ENCODE assay signal across 8 cellular contexts in genomic region chr18:76983184-76983583, GRCh38.
DNase-seq lines count a peak whose midpoint lies in the region; ATAC-seq, FAIRE-seq and TF ChIP-seq lines count a peak whose summit lies in the region.

No MANE protein-coding gene starts in this region.

- no peak overlapping the region for H4K5ac ChIP-seq in H9 (ENCODE audit: insufficient read length, low read depth, low read length)

- no peak overlapping the region for H4K91ac ChIP-seq in H9 (ENCODE audit: insufficient read length, low read depth, low read length)

- peak; percentile 82 for FAIRE-seq in G401.6 (lab: Jason Lieb, UNC)

- H3K79me1 ChIP-seq in H9 (ENCODE audit: insufficient read depth, low read depth, low read length, poor library complexity, severe bottlenecking), result no peaks in the 10 kb centered on the region

- H2AFZ ChIP-seq in H9 (ENCODE audit: low read length) (no peak overlapping the region), osteoblast (ENCODE audit: low read length) (no peak overlapping the region)

- H2BK5ac ChIP-seq in H9 (ENCODE audit: insufficient read length, low read length), result no peak overlapping the region

- no peak overlapping the region for H3K23ac ChIP-seq in H9 (ENCODE audit: insufficient read length, low read depth, low read length)

- H4K20me1 ChIP-seq in H9 (ENCODE audit: control insufficient read depth, insufficient read depth, insufficient read length) (no peaks in the 10 kb centered on the region), osteoblast (ENCODE audit: insufficient read depth, low read length) (no peaks in the 10 kb centered on the region)

- H2BK12ac ChIP-seq in H9 (ENCODE audit: insufficient read length, low read depth, low read length), result no peak overlapping the region

- H3K9me3 Mint-ChIP-seq in H9, result no peaks in the 10 kb centered on the region

- no peak overlapping the region for H2BK15ac ChIP-seq in H9 (ENCODE audit: low read depth, low read length)

- H3K27ac ChIP-seq in H9 (ENCODE audit: insufficient read length, low read depth, low read length) (no peak overlapping the region), RWPE1 (no peak overlapping the region), foreskin keratinocyte (no peak overlapping the region), osteoblast (ENCODE audit: low read depth, low read length) (no peak overlapping the region), tibial artery (no peak overlapping the region)

- H3K27me3 Mint-ChIP-seq in H9 (ENCODE audit: low read depth), result peaks cover 1% of the 10 kb centered on the region

- H3K27me3 ChIP-seq in H9 (ENCODE audit: insufficient read depth, low read length) (no peaks in the 10 kb centered on the region), foreskin keratinocyte (peaks cover 3% of the 10 kb centered on the region), osteoblast (ENCODE audit: insufficient read depth, low read length) (peaks cover 27% of the 10 kb centered on the region), tibial artery (no peaks in the 10 kb centered on the region)

- H3K4ac ChIP-seq in H9 (ENCODE audit: low read depth, low read length), result no peak overlapping the region

- no peak overlapping the region for H2BK120ac ChIP-seq in H9 (ENCODE audit: low read depth, low read length, poor library complexity, severe bottlenecking)

- H2BK20ac ChIP-seq in H9 (ENCODE audit: low read depth, low read length, poor library complexity, severe bottlenecking), result no peak overlapping the region

- H3K18ac ChIP-seq in H9 (ENCODE audit: insufficient read length, low read depth, low read length), result peak overlapping the region; percentile 45

- TF ChIP-seq CTCF in H9 (conservative IDR thresholded peaks at IDR 0.05) (peak; percentile 96), RWPE1 (conservative IDR thresholded peaks at IDR 0.05; ENCODE audit: low read depth) (peak; percentile 98), foreskin keratinocyte (conservative IDR thresholded peaks at IDR 0.05) (peak; percentile 97), osteoblast (IDR thresholded peaks at IDR 0.05; ENCODE audit: extremely low read depth, low read depth, low read length) (peak; percentile 83), tibial artery (IDR thresholded peaks at IDR 0.05) (peak; percentile 73 to 92)

- no peak overlapping the region for H3K4me3 Mint-ChIP-seq in H9

- intact Hi-C loops in tibial artery (cut with DNase I; ENCODE audit: low total_unique reads), result loop anchor here (10.0 kb wide), 1 partner anchor 178 kb away; no protein-coding TSS in a partner anchor

- no peak overlapping the region for H4K8ac ChIP-seq in H9 (replicated peaks; ENCODE audit: insufficient read length, low read depth, low read length)

- H3K23me2 ChIP-seq in H9 (ENCODE audit: insufficient read length, low read depth, low read length, poor library complexity, severe bottlenecking), result no peaks in the 10 kb centered on the region

- POLR2A ChIA-PET in RWPE1 (lab: Yijun Ruan, JAX; ENCODE audit: low non-redundant PET), result no interaction called here

- peak; percentile 100 for ATAC-seq in foreskin keratinocyte

- H3K36me3 ChIP-seq in osteoblast (ENCODE audit: insufficient read depth, low read length) (no peaks in the 10 kb centered on the region), tibial artery (peaks cover 0 to 7% (median 0%) of the 10 kb centered on the region in 3 donors)

- no peak overlapping the region for H3T11ph ChIP-seq in H9 (ENCODE audit: low read length)

- H3K79me2 ChIP-seq in H9 (ENCODE audit: insufficient read depth, low read length) (no peaks in the 10 kb centered on the region), osteoblast (ENCODE audit: insufficient read depth, low read length) (no peaks in the 10 kb centered on the region)

- peak overlapping the region in 2 of 3 experiments; percentile 68 to 95; a peak in 3 of 7 replicates for H3K27ac Mint-ChIP-seq in H9

- H3K9ac ChIP-seq in H9 (ENCODE audit: extremely low read depth, insufficient read length, low read length), result no peak overlapping the region

- CTCF ChIA-PET in RWPE1 (lab: Yijun Ruan, JAX), result interaction anchor here (0.6 to 2.3 kb wide), 8 partner anchors 11 to 228 kb away, joined by 3 to 11 read pairs (median 3); no protein-coding TSS in a partner anchor

- H3K56ac ChIP-seq in H9 (ENCODE audit: insufficient read length, low read depth, low read length), result no peak overlapping the region

- peaks cover 43% of the 10 kb centered on the region in 2 experiments for H3K4me1 Mint-ChIP-seq in H9

- DNase-seq in H9 (peak; percentile 94), LoVo (ENCODE audit: low spot score) (peak; percentile 82), RWPE1 (ENCODE audit: low spot score) (peak; percentile 90), foreskin keratinocyte (peak; percentile 70 to 83), osteoblast (ENCODE audit: insufficient read length, low spot score, missing footprints) (peak; percentile 96), tibial artery (peak; percentile 63 to 81)
- peak; percentile 75 for DNase-seq in activated T-helper 9 cell treated with anti-CD3 and anti-CD28 coated beads, Interleukin-2, amount 50 U/mL, for 16 hours (ENCODE audit: low read depth)

- H2AK5ac ChIP-seq in H9 (ENCODE audit: insufficient read length, low read length), result no peak overlapping the region

- H3K14ac ChIP-seq in H9 (ENCODE audit: insufficient read depth, low read length), result no peak overlapping the region

- H3K4me3 ChIP-seq in osteoblast (ENCODE audit: insufficient read depth, low read length), result no peak overlapping the region
- H3K4me3 ChIP-seq in tibial artery, result no peak overlapping the region

- WGBS in H9 (ENCODE audit: extremely low coverage, insufficient read length, low lambda C conversion rate), result no CpG with 5 or more reads among the region's 15 CpGs

- H3K9me3 ChIP-seq in H9 (ENCODE audit: control insufficient read depth, low read depth, low read length) (no peaks in the 10 kb centered on the region), osteoblast (ENCODE audit: low read depth, low read length) (no peaks in the 10 kb centered on the region), tibial artery (no peaks in the 10 kb centered on the region)

- peaks cover 7% of the 10 kb centered on the region for H3K4me1 ChIP-seq in H9 (ENCODE audit: insufficient read depth, low read length)
- H3K4me1 ChIP-seq in foreskin keratinocyte, result no peaks in the 10 kb centered on the region
- peaks cover 3% of the 10 kb centered on the region for H3K4me1 ChIP-seq in osteoblast (ENCODE audit: insufficient read depth, low read length)
- peaks cover 0 to 7% (median 0%) of the 10 kb centered on the region in 4 donors for H3K4me1 ChIP-seq in tibial artery

- H3K4me2 ChIP-seq in H9 (ENCODE audit: insufficient read depth, insufficient read length, low read length) (peak overlapping the region; percentile 56), osteoblast (ENCODE audit: insufficient read depth, low read length) (peak overlapping the region; percentile 76)

- H3K36me3 Mint-ChIP-seq in H9 (ENCODE audit: insufficient read depth in 1 of 3, low read depth in 3 of 3), result peaks cover 0 to 6% (median 1%) of the 10 kb centered on the region in 3 experiments; a peak in 3 of 7 replicates
